Comparison of ENCODE assay signal across 1 cellular context in the genomic region with DNA sequence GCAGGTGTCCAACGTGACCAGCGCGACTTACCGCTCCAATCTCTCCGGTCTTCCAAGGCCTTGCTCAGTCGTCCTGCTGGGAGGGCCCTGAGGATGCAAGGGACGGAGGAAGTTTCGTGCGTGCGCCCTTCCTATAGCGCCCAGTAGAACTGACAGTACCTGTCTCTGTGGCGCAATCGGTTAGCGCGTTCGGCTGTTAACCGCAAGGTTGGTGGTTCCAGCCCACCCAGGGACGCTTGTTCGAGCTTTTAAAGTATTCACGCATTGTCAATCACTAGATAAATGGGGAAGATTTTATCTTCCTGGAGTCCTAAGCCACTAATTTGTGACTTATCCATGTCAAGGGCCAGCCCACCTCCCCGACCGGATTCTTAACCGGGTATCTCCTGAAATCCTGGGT.
TF ChIP-seq lines count a peak whose summit lies in the region.

No MANE protein-coding gene starts in this region.

TF ChIP-seq in HEK293, 187 proteins besides CTCF, POLR2A, EP300 and RAD21 (continued from another document and continues in another):
- TF ChIP-seq, protein P1, sequence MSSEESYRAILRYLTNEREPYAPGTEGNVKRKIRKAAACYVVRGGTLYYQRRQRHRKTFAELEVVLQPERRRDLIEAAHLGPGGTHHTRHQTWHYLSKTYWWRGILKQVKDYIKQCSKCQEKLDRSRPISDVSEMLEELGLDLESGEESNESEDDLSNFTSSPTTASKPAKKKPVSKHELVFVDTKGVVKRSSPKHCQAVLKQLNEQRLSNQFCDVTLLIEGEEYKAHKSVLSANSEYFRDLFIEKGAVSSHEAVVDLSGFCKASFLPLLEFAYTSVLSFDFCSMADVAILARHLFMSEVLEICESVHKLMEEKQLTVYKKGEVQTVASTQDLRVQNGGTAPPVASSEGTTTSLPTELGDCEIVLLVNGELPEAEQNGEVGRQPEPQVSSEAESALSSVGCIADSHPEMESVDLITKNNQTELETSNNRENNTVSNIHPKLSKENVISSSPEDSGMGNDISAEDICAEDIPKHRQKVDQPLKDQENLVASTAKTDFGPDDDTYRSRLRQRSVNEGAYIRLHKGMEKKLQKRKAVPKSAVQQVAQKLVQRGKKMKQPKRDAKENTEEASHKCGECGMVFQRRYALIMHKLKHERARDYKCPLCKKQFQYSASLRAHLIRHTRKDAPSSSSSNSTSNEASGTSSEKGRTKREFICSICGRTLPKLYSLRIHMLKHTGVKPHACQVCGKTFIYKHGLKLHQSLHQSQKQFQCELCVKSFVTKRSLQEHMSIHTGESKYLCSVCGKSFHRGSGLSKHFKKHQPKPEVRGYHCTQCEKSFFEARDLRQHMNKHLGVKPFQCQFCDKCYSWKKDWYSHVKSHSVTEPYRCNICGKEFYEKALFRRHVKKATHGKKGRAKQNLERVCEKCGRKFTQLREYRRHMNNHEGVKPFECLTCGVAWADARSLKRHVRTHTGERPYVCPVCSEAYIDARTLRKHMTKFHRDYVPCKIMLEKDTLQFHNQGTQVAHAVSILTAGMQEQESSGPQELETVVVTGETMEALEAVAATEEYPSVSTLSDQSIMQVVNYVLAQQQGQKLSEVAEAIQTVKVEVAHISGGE (tag by site-specific recombination; conservative IDR thresholded peaks at IDR 0.05; ENCODE audit: low read depth) = peak; percentile 65
- TF ChIP-seq, protein P2, sequence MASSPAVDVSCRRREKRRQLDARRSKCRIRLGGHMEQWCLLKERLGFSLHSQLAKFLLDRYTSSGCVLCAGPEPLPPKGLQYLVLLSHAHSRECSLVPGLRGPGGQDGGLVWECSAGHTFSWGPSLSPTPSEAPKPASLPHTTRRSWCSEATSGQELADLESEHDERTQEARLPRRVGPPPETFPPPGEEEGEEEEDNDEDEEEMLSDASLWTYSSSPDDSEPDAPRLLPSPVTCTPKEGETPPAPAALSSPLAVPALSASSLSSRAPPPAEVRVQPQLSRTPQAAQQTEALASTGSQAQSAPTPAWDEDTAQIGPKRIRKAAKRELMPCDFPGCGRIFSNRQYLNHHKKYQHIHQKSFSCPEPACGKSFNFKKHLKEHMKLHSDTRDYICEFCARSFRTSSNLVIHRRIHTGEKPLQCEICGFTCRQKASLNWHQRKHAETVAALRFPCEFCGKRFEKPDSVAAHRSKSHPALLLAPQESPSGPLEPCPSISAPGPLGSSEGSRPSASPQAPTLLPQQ (tag by site-specific recombination; IDR thresholded peaks at IDR 0.05) = 0 out of 2 replicates have a peak, but pooled peaks have one; percentile 64
- TF ChIP-seq ZBTB8A (tag by site-specific recombination; IDR thresholded peaks at IDR 0.05) (peak; percentile 97), ZNF600 (tag by site-specific recombination; IDR thresholded peaks at IDR 0.05) (peak; percentile 68; the same call in 1 of the 2 replicates), SP2 (tag by site-specific recombination; IDR thresholded peaks at IDR 0.05) (peak; percentile 64; the same call in 1 of the 2 replicates), ZNF366 (tag by site-specific recombination; conservative IDR thresholded peaks at IDR 0.05) (peak; percentile 79), ZNF10 (tag by site-specific recombination; IDR thresholded peaks at IDR 0.05) (peak; percentile 60; the same call in 1 of the 2 replicates), MEIS1 (CRISPR knock-in tag; IDR thresholded peaks at IDR 0.05; ENCODE audit: borderline replicate concordance) (peak; percentile 45; the same call in 1 of the 2 replicates), SP7 (tag by site-specific recombination; IDR thresholded peaks at IDR 0.05) (peak; percentile 88), ZSCAN30 (tag by site-specific recombination; IDR thresholded peaks at IDR 0.05) (peak; percentile 93), MYNN (tag by site-specific recombination; IDR thresholded peaks at IDR 0.05; ENCODE audit: borderline replicate concordance) (peak; percentile 32; the same call in 1 of the 2 replicates), IKZF3 (tag by site-specific recombination; IDR thresholded peaks at IDR 0.05) (peak; percentile 91), ZNF2 (tag by site-specific recombination; IDR thresholded peaks at IDR 0.05) (peak; percentile 69; the same call in 1 of the 2 replicates), ZNF324 (tag by site-specific recombination; IDR thresholded peaks at IDR 0.05) (peak; percentile 87), ZFP69B (tag by site-specific recombination; IDR thresholded peaks at IDR 0.05) (peak; percentile 71), ZNF76 (tag by site-specific recombination; IDR thresholded peaks at IDR 0.05; ENCODE audit: borderline replicate concordance, low read depth) (peak; percentile 60; the same call in 1 of the 2 replicates), WT1 (tag by site-specific recombination; IDR thresholded peaks at IDR 0.05) (peak; percentile 50; the same call in 1 of the 2 replicates), ZNF558 (tag by site-specific recombination; IDR thresholded peaks at IDR 0.05) (peak; percentile 30; the same call in 1 of the 2 replicates), ZNF391 (tag by site-specific recombination; IDR thresholded peaks at IDR 0.05; ENCODE audit: borderline replicate concordance, low read depth) (peak; percentile 79; the same call in 1 of the 2 replicates), KLF8 (tag by site-specific recombination; IDR thresholded peaks at IDR 0.05) (peak; percentile 50), ZNF629 (tag by site-specific recombination; IDR thresholded peaks at IDR 0.05) (peak; percentile 76), ZNF341 (tag by site-specific recombination; IDR thresholded peaks at IDR 0.05; ENCODE audit: low read depth) (peak; percentile 77), SCRT2 (tag by site-specific recombination; IDR thresholded peaks at IDR 0.05) (peak; percentile 59), ZNF24 (tag by site-specific recombination; IDR thresholded peaks at IDR 0.05) (peak; percentile 70; the same call in 1 of the 2 replicates), ZNF501 (tag by site-specific recombination; IDR thresholded peaks at IDR 0.05) (peak; percentile 84; the same call in 1 of the 2 replicates), ZSCAN23 (tag by site-specific recombination; IDR thresholded peaks at IDR 0.05) (peak; percentile 74), ZNF394 (tag by site-specific recombination; IDR thresholded peaks at IDR 0.05; ENCODE audit: borderline replicate concordance) (peak; percentile 68)
- TF ChIP-seq, protein P3, sequence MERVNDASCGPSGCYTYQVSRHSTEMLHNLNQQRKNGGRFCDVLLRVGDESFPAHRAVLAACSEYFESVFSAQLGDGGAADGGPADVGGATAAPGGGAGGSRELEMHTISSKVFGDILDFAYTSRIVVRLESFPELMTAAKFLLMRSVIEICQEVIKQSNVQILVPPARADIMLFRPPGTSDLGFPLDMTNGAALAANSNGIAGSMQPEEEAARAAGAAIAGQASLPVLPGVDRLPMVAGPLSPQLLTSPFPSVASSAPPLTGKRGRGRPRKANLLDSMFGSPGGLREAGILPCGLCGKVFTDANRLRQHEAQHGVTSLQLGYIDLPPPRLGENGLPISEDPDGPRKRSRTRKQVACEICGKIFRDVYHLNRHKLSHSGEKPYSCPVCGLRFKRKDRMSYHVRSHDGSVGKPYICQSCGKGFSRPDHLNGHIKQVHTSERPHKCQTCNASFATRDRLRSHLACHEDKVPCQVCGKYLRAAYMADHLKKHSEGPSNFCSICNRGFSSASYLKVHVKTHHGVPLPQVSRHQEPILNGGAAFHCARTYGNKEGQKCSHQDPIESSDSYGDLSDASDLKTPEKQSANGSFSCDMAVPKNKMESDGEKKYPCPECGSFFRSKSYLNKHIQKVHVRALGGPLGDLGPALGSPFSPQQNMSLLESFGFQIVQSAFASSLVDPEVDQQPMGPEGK (tag by site-specific recombination; IDR thresholded peaks at IDR 0.05) = peak; percentile 68
- TF ChIP-seq, protein P4, sequence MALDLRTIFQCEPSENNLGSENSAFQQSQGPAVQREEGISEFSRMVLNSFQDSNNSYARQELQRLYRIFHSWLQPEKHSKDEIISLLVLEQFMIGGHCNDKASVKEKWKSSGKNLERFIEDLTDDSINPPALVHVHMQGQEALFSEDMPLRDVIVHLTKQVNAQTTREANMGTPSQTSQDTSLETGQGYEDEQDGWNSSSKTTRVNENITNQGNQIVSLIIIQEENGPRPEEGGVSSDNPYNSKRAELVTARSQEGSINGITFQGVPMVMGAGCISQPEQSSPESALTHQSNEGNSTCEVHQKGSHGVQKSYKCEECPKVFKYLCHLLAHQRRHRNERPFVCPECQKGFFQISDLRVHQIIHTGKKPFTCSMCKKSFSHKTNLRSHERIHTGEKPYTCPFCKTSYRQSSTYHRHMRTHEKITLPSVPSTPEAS (tag by site-specific recombination; IDR thresholded peaks at IDR 0.05) = peak; percentile 52
- TF ChIP-seq, protein P5, sequence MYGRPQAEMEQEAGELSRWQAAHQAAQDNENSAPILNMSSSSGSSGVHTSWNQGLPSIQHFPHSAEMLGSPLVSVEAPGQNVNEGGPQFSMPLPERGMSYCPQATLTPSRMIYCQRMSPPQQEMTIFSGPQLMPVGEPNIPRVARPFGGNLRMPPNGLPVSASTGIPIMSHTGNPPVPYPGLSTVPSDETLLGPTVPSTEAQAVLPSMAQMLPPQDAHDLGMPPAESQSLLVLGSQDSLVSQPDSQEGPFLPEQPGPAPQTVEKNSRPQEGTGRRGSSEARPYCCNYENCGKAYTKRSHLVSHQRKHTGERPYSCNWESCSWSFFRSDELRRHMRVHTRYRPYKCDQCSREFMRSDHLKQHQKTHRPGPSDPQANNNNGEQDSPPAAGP (tag by site-specific recombination; IDR thresholded peaks at IDR 0.05) = peak; percentile 80
- TF ChIP-seq, protein P6, sequence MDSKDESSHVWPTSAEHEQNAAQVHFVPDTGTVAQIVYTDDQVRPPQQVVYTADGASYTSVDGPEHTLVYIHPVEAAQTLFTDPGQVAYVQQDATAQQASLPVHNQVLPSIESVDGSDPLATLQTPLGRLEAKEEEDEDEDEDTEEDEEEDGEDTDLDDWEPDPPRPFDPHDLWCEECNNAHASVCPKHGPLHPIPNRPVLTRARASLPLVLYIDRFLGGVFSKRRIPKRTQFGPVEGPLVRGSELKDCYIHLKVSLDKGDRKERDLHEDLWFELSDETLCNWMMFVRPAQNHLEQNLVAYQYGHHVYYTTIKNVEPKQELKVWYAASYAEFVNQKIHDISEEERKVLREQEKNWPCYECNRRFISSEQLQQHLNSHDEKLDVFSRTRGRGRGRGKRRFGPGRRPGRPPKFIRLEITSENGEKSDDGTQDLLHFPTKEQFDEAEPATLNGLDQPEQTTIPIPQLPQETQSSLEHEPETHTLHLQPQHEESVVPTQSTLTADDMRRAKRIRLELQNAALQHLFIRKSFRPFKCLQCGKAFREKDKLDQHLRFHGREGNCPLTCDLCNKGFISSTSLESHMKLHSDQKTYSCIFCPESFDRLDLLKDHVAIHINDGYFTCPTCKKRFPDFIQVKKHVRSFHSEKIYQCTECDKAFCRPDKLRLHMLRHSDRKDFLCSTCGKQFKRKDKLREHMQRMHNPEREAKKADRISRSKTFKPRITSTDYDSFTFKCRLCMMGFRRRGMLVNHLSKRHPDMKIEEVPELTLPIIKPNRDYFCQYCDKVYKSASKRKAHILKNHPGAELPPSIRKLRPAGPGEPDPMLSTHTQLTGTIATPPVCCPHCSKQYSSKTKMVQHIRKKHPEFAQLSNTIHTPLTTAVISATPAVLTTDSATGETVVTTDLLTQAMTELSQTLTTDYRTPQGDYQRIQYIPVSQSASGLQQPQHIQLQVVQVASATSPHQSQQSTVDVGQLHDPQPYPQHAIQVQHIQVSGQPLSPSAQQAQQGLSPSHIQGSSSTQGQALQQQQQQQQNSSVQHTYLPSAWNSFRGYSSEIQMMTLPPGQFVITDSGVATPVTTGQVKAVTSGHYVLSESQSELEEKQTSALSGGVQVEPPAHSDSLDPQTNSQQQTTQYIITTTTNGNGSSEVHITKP (tag by site-specific recombination; IDR thresholded peaks at IDR 0.05) = peak; percentile 68
- TF ChIP-seq, protein P7, sequence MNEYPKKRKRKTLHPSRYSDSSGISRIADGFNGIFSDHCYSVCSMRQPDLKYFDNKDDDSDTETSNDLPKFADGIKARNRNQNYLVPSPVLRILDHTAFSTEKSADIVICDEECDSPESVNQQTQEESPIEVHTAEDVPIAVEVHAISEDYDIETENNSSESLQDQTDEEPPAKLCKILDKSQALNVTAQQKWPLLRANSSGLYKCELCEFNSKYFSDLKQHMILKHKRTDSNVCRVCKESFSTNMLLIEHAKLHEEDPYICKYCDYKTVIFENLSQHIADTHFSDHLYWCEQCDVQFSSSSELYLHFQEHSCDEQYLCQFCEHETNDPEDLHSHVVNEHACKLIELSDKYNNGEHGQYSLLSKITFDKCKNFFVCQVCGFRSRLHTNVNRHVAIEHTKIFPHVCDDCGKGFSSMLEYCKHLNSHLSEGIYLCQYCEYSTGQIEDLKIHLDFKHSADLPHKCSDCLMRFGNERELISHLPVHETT (tag by site-specific recombination; IDR thresholded peaks at IDR 0.05) = peak; percentile 83
- TF ChIP-seq, protein P8, sequence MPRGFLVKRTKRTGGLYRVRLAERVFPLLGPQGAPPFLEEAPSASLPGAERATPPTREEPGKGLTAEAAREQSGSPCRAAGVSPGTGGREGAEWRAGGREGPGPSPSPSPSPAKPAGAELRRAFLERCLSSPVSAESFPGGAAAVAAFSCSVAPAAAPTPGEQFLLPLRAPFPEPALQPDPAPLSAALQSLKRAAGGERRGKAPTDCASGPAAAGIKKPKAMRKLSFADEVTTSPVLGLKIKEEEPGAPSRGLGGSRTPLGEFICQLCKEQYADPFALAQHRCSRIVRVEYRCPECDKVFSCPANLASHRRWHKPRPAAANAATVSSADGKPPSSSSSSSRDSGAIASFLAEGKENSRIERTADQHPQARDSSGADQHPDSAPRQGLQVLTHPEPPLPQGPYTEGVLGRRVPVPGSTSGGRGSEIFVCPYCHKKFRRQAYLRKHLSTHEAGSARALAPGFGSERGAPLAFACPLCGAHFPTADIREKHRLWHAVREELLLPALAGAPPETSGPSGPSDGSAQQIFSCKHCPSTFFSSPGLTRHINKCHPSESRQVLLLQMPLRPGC (tag by site-specific recombination; IDR thresholded peaks at IDR 0.05) = 0 out of 2 replicates have a peak, but pooled peaks have one; percentile 59
- TF ChIP-seq, protein P9, sequence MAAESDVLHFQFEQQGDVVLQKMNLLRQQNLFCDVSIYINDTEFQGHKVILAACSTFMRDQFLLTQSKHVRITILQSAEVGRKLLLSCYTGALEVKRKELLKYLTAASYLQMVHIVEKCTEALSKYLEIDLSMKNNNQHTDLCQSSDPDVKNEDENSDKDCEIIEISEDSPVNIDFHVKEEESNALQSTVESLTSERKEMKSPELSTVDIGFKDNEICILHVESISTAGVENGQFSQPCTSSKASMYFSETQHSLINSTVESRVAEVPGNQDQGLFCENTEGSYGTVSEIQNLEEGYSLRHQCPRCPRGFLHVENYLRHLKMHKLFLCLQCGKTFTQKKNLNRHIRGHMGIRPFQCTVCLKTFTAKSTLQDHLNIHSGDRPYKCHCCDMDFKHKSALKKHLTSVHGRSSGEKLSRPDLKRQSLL (tag by site-specific recombination; IDR thresholded peaks at IDR 0.05) = peak; percentile 72; the same call in 1 of the 2 replicates
- TF ChIP-seq, protein P10, sequence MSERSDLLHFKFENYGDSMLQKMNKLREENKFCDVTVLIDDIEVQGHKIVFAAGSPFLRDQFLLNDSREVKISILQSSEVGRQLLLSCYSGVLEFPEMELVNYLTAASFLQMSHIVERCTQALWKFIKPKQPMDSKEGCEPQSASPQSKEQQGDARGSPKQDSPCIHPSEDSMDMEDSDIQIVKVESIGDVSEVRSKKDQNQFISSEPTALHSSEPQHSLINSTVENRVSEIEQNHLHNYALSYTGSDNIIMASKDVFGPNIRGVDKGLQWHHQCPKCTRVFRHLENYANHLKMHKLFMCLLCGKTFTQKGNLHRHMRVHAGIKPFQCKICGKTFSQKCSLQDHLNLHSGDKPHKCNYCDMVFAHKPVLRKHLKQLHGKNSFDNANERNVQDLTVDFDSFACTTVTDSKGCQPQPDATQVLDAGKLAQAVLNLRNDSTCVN (tag by site-specific recombination; optimal IDR thresholded peaks at IDR 0.05) = peak; percentile 41
